9 cellular contexts compared by ENCODE assay signal in the genomic region with DNA sequence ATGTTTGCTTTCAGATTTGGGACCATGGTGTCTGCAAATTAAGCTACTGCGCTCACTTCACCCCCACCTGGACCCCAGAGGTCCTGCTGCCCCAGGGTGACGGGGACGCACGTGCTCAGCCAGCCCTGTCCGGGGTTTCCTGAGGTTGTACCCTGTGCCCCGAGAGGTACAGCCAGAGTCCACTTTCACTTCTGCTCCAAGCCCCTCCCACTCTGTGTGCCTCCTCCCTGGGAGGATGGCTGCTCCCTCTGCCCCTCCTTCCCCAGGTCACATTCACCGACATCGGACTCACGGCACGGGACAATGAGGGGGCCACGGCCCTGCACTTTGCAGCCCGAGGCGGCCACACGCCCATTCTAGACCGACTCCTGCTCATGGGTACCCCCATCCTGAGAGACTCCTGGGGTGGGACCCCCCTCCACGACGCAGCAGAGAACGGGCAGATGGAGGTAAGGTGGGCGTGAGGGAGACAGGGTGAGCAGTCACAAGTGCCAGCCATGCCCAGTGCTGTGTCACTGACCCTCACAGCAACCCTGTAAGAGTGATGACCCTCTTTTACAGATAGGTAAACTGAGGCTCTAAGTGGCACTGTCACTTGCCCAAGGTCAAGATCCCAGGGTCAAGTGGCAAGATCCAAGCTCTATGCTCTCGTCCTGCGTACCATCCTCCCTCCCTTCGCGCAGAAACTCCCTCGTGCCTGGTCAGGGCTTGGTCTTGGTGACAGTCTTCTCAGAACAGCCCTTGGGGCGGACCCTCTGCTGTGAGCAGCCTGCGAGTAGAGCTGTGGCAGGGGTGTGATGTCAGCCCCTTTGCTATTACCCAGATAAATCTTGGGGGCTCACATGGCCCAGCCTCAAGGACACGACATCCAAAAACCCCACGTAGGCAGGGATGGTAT. TPM values are rescaled to one million over a fixed set of nuclear protein-coding genes. Genes with fewer than 3 reads are reported as not detected.
DNase-seq lines count a peak whose midpoint lies in the region; ATAC-seq and TF ChIP-seq lines count a peak whose summit lies in the region.
"Had no signal": no experiment of that assay in that cellular context is flagged by ENCODE, and none has a peak within 500 bp of the region (broad histone marks: within the 10 kb centered on the region; RNA-seq: fewer than 3 reads in every experiment).

No MANE protein-coding gene starts in this region.

- DNase-seq in 8988T = peak; percentile 15
- no peak for DNase-seq in nucleus accumbens (lab: John Stamatoyannopoulos, UW)
- no peak for DNase-seq in tibial nerve (ENCODE audit: low spot score in 2 of 2)
- no peak for DNase-seq in NK-92 treated with Interleukin-12 subunit alpha and Interleukin-12 subunit beta, amount 100 ng/mL, for 24 hours (lab: John Stamatoyannopoulos, UW)
- DNase-seq in amniotic stem cell (lab: John Stamatoyannopoulos, UW) = no peak

- no peaks in the 10 kb centered on the region for H3K36me3 ChIP-seq in tibial nerve

- H3K36me3 Mint-ChIP-seq in dendritic cell treated with granulocyte-macrophage colony-stimulating factor and Interleukin-4, amounts not matched to agents 40 ng/mL and 50 ng/mL, for 4 days (ENCODE audit: low read depth) = peaks cover 25% of the 10 kb centered on the region

- H3K27ac ChIP-seq in tibial nerve = no peak overlapping the region

- TF ChIP-seq EP300 in tibial nerve (IDR thresholded peaks at IDR 0.05) = no peak

- ATAC-seq in HG03342 (IDR thresholded peaks at IDR 0.05; ENCODE audit: unreplicated experiment) = peak; percentile 77

- peaks cover 3% of the 10 kb centered on the region for H3K27me3 Mint-ChIP-seq in dendritic cell treated with granulocyte-macrophage colony-stimulating factor and Interleukin-4, amounts not matched to agents 40 ng/mL and 50 ng/mL, for 4 days
- H3K27me3 Mint-ChIP-seq: stimulated activated naive CD8-positive, alpha-beta T cell treated with anti-CD3 and anti-CD28 coated beads, Interleukin-15, Interleukin-2, amounts not matched to agents 100 ng/mL and 50 ng/mL, for 24 hours had no signal

- no peak for TF ChIP-seq CTCF in tibial nerve (IDR thresholded peaks at IDR 0.05)

- H3K9me3 ChIP-seq in tibial nerve = peaks cover 0 to 11% (median 3%) of the 10 kb centered on the region in 4 donors

- peak overlapping the region; percentile 67 for H3K27ac Mint-ChIP-seq in dendritic cell treated with granulocyte-macrophage colony-stimulating factor and Interleukin-4, amounts not matched to agents 40 ng/mL and 50 ng/mL, for 4 days
- H3K27ac Mint-ChIP-seq: stimulated activated naive CD8-positive, alpha-beta T cell treated with anti-CD3 and anti-CD28 coated beads, Interleukin-15, Interleukin-2, amounts not matched to agents 100 ng/mL and 50 ng/mL, for 24 hours had no signal

- TF ChIP-seq POLR2A in GM19193 (IDR thresholded peaks at IDR 0.05; ENCODE audit: extremely low read depth, insufficient read depth, insufficient read length) (peak; percentile 59), tibial nerve (IDR thresholded peaks at IDR 0.05) (no peak)

- H3K4me1 ChIP-seq in tibial nerve = peaks cover 0 to 6% (median 0%) of the 10 kb centered on the region in 4 donors

- WGBS in tibial nerve, 2 donors = 82 to 87% methylated on average over 28 of the region's 28 CpGs

- peaks cover 15% of the 10 kb centered on the region for H3K9me3 Mint-ChIP-seq in dendritic cell treated with granulocyte-macrophage colony-stimulating factor and Interleukin-4, amounts not matched to agents 40 ng/mL and 50 ng/mL, for 4 days

- H3K4me1 Mint-ChIP-seq in dendritic cell treated with granulocyte-macrophage colony-stimulating factor and Interleukin-4, amounts not matched to agents 40 ng/mL and 50 ng/mL, for 4 days (ENCODE audit: low read depth) = peaks cover 62% of the 10 kb centered on the region

- peak overlapping the region in 1 of 4 donors; percentile 10 for H3K4me3 ChIP-seq in tibial nerve

- intact Hi-C loops in dendritic cell treated with granulocyte-macrophage colony-stimulating factor and Interleukin-4, amounts not matched to agents 40 ng/mL and 50 ng/mL, for 4 days (cut with micrococcal nuclease) = loop anchor here (2.0 kb wide), 1 partner anchor 249 kb away; the partner anchor contains the start of gene RAMP1

- no peaks in the 10 kb centered on the region for H3K27me3 ChIP-seq in tibial nerve

- peak overlapping the region; percentile 67 for H3K4me3 Mint-ChIP-seq in dendritic cell treated with granulocyte-macrophage colony-stimulating factor and Interleukin-4, amounts not matched to agents 40 ng/mL and 50 ng/mL, for 4 days
- H3K4me3 Mint-ChIP-seq: stimulated activated naive CD8-positive, alpha-beta T cell treated with anti-CD3 and anti-CD28 coated beads, Interleukin-15, Interleukin-2, amounts not matched to agents 100 ng/mL and 50 ng/mL, for 24 hours had no signal

RNA-seq across cellular contexts. Expression of gene ESPNL, which starts 7.6 kb away (rescaled TPM):
- 1 to 10 TPM in 1 of 4 donors, under 1 TPM in 1, not detected in 2; 0.44 to 2.1 TPM for total RNA-seq in tibial nerve

RNA-seq across cellular contexts. Expression of gene KLHL30, which starts 30.7 kb away (rescaled TPM):
- 1 to 10 TPM in 3 of 4 donors, under 1 TPM in 1; 0.63 to 2.1 (median 1.6) TPM for total RNA-seq in tibial nerve

RNA-seq across cellular contexts. Expression of gene SCLY, which starts 47.0 kb away (rescaled TPM):
- 10 to 100 TPM; 13.6 to 23.3 (median 17.6) TPM for total RNA-seq in tibial nerve

RNA-seq across cellular contexts. Expression of gene ERFE, which starts 51.0 kb away (rescaled TPM):
- total RNA-seq in tibial nerve = not detected
